33 cellular contexts compared by ENCODE assay signal in genomic region chr13:29532136-29532535, GRCh38.
DNase-seq lines count a peak whose midpoint lies in the region; ATAC-seq, FAIRE-seq and TF ChIP-seq lines count a peak whose summit lies in the region.
"Had no signal": no experiment of that assay in that cellular context is flagged by ENCODE, and none has a peak within 500 bp of the region (broad histone marks: within the 10 kb centered on the region; RNA-seq: fewer than 3 reads in every experiment).

No MANE protein-coding gene starts in this region.

- peaks cover 18% of the 10 kb centered on the region for H3K4me1 Mint-ChIP-seq in central memory CD8-positive, alpha-beta T cell
- peaks cover 23% of the 10 kb centered on the region for H3K4me1 Mint-ChIP-seq in nephron progenitor cell

- H3K4me3 ChIP-seq in HepG2 (replicated peaks in 1 of 3; ENCODE audit: insufficient read depth in 1 of 3, low read depth in 2 of 3, low read length in 3 of 3) (no peak overlapping the region), right lobe of liver (no peak overlapping the region)
- H3K4me3 ChIP-seq: BLaER1, esophagus squamous epithelium, gastroesophageal sphincter, K562, MG63, ovary, thoracic aorta had no signal

- 0 out of 2 replicates have a peak, but pooled peaks cover 3% of the 10 kb centered on the region for H4K20me1 ChIP-seq in HepG2 (ENCODE audit: insufficient read depth, low read length)

- CTCF ChIA-PET in HepG2 (lab: Yijun Ruan, JAX; ENCODE audit: low intra/inter-chr PET ratio, low total read pairs) = no interaction called here

- H3K27me3 ChIP-seq in HepG2 (ENCODE audit: control insufficient read depth in 1 of 2, insufficient read depth in 2 of 2, low read length in 2 of 2) (no peaks in the 10 kb centered on the region), right lobe of liver (no peaks in the 10 kb centered on the region)
- H3K27me3 ChIP-seq: BLaER1, esophagus squamous epithelium, gastroesophageal sphincter, MG63, ovary had no signal

- TF ChIP-seq CTCF in HepG2 (CRISPR knock-in tag; IDR thresholded peaks at IDR 0.05) (no peak), right lobe of liver (IDR thresholded peaks at IDR 0.05) (no peak), nephron progenitor cell (IDR thresholded peaks at IDR 0.05) (no peak)

- no peak overlapping the region for H3K4me2 ChIP-seq in HepG2 (ENCODE audit: low read depth, low read length)
- H3K4me2 ChIP-seq: BLaER1 had no signal

- H3K27me3 Mint-ChIP-seq in central memory CD8-positive, alpha-beta T cell = no peaks in the 10 kb centered on the region
- H3K27me3 Mint-ChIP-seq in nephron progenitor cell (ENCODE audit: low read depth, poor library complexity) = no peaks in the 10 kb centered on the region

- TF ChIP-seq RAD21 in HepG2 (CRISPR knock-in tag; IDR thresholded peaks at IDR 0.05) = no peak

- DNase-seq in HepG2 (ENCODE audit: low spot score) = no peak
- DNase-seq in right lobe of liver = no peak
- DNase-seq in central memory CD8-positive, alpha-beta T cell (ENCODE audit: low spot score in 2 of 2) = no peak
- DNase-seq in nephron progenitor cell = no peak
- DNase-seq in inferior parietal cortex (ENCODE audit: extremely low spot score) = no peak
- DNase-seq in NOMO-1 (lab: John Stamatoyannopoulos, UW; ENCODE audit: unreplicated experiment in 2 of 2) = no peak
- DNase-seq in T-helper 2 cell = no peak
- no peak for DNase-seq in stimulated activated CD4-positive, alpha-beta T cell treated with anti-CD3 and anti-CD28 coated beads, Interleukin-15, amount 100 ng/mL, for 24 hours
- DNase-seq: activated CD4-positive, alpha-beta T cell treated with anti-CD3 and anti-CD28 coated beads for 48 hours; activated gamma-delta T cell treated with Interleukin-2 at 50 U/mL for 16 hours; activated T-cell treated with anti-CD3 and anti-CD28 coated beads, Interleukin-2, amount 50 U/mL, for 1 hour; cortex of kidney; esophagus squamous epithelium; GDM1; HCEC 1CT; left ventricle myocardium superior; MG63; NCI-H1105 treated with DMSO at 0.1 percent for 48 hours; NCI-H2029; NCI-H2227 treated with DMSO at 0.1 percent for 48 hours; NCI-H526 treated with DMSO at 0.1 percent for 48 hours; ovary; retina; SHP77; stimulated activated CD4-positive, alpha-beta T cell treated with anti-CD3 and anti-CD28 coated beads, Interleukin-4, amount 100 ng/mL, for 24 hours; stimulated activated naive CD4-positive, alpha-beta T cell; T-helper 9 cell had no signal

- H2AFZ ChIP-seq in HepG2 (ENCODE audit: low read length) = no peak overlapping the region

- H3K9ac ChIP-seq in HepG2 (ENCODE audit: insufficient read depth, low read depth, low read length) = no peak overlapping the region
- H3K9ac ChIP-seq: BLaER1 had no signal

- in situ Hi-C loops in HepG2 (cut with HindIII; ENCODE audit: extremely low pct_ligation_motif_present, low pct_unique_long_range_greater_than_20kb) = no loop called here

- BruUV-seq in HepG2 (replicated peaks; lab: Mats Ljungman, UMichigan) = no TSS peak

- H3K4me1 ChIP-seq in HepG2 (ENCODE audit: insufficient read depth, low read length) (no peaks in the 10 kb centered on the region), right lobe of liver (no peaks in the 10 kb centered on the region)

- no peaks in the 10 kb centered on the region for H3K79me2 ChIP-seq in HepG2 (ENCODE audit: insufficient read depth, low read length)

- ATAC-seq in HepG2 = no peak
- no peak for ATAC-seq in right lobe of liver
- no peak for ATAC-seq in central memory CD8-positive, alpha-beta T cell (replicated peaks; ENCODE audit: extremely low read depth, poor library complexity, severe bottlenecking)
- ATAC-seq: gastroesophageal sphincter, K562, left ventricle myocardium superior had no signal

- H3K9me3 Mint-ChIP-seq in central memory CD8-positive, alpha-beta T cell = no peaks in the 10 kb centered on the region
- no peaks in the 10 kb centered on the region for H3K9me3 Mint-ChIP-seq in nephron progenitor cell

- peaks cover 13% of the 10 kb centered on the region for H3K36me3 Mint-ChIP-seq in central memory CD8-positive, alpha-beta T cell (ENCODE audit: insufficient read depth)
- peaks cover 29% of the 10 kb centered on the region for H3K36me3 Mint-ChIP-seq in nephron progenitor cell (ENCODE audit: low read depth)

- no peak overlapping the region for H3K4me3 Mint-ChIP-seq in central memory CD8-positive, alpha-beta T cell
- no peak overlapping the region for H3K4me3 Mint-ChIP-seq in nephron progenitor cell

- intact Hi-C loops in HepG2 (cut with micrococcal nuclease; ENCODE audit: unreplicated experiment) (no loop called here), right lobe of liver (cut with DNase I) (no loop called here)

- no peak overlapping the region for H3K27ac ChIP-seq in HepG2 (ENCODE audit: extremely low read length, insufficient read depth, low read length)
- H3K27ac ChIP-seq in right lobe of liver = no peak overlapping the region
- H3K27ac ChIP-seq: BLaER1, ovary, thoracic aorta, VCaP had no signal

- POLR2A ChIA-PET in HepG2 (lab: Yijun Ruan, JAX) = no interaction called here

- TF ChIP-seq POLR2A in HepG2 (IDR thresholded peaks at IDR 0.05; ENCODE audit: insufficient read depth in 1 of 2, low read depth in 2 of 2, low read length in 2 of 2) = no peak
- no peak for TF ChIP-seq POLR2A in right lobe of liver (IDR thresholded peaks at IDR 0.05)

- H3K9me3 ChIP-seq in HepG2 (ENCODE audit: low read length) (no peaks in the 10 kb centered on the region), right lobe of liver (no peaks in the 10 kb centered on the region)
- H3K9me3 ChIP-seq: BLaER1, esophagus squamous epithelium, gastroesophageal sphincter, MG63, ovary, thoracic aorta had no signal

- FAIRE-seq in HepG2 (lab: Jason Lieb, UNC) = no peak
- FAIRE-seq: islet of Langerhans, K562 had no signal

- peak overlapping the region; percentile 41 for H3K27ac Mint-ChIP-seq in central memory CD8-positive, alpha-beta T cell (ENCODE audit: low read depth)
- H3K27ac Mint-ChIP-seq in nephron progenitor cell = peak overlapping the region; percentile 7

- H3K36me3 ChIP-seq in HepG2 (replicated peaks in 1 of 2; ENCODE audit: control insufficient read depth in 1 of 2, insufficient read depth in 2 of 2, low read length in 2 of 2) (peaks cover 41 to 91% of the 10 kb centered on the region in 2 experiments), right lobe of liver (peaks cover 0 to 2% (median 0%) of the 10 kb centered on the region in 4 donors)
- H3K36me3 ChIP-seq: ovary had no signal

- 93% methylated on average over 5 of the region's 5 CpGs for WGBS in HepG2 (ENCODE audit: low lambda C conversion rate)
- WGBS in right lobe of liver (ENCODE audit: insufficient coverage, low coverage, low lambda C conversion rate, missing lambda C conversion rate) = 95% methylated on average over 5 of the region's 5 CpGs

- TF ChIP-seq EP300 in HepG2 (IDR thresholded peaks at IDR 0.05; ENCODE audit: low read depth in 2 of 2, low read length in 2 of 2) = no peak
- TF ChIP-seq EP300 in HepG2 (CRISPR knock-in tag; IDR thresholded peaks at IDR 0.05; ENCODE audit: borderline replicate concordance) = no peak

TF ChIP-seq in HepG2, 621 proteins besides CTCF, POLR2A, EP300 and RAD21:
- TF ChIP-seq RBM22 (optimal IDR thresholded peaks at IDR 0.05; ENCODE audit: low read length) (peak; percentile 86), ZNF674 (CRISPR knock-in tag; IDR thresholded peaks at IDR 0.05; ENCODE audit: low read depth) (no peak)
- TF ChIP-seq, protein P1, sequence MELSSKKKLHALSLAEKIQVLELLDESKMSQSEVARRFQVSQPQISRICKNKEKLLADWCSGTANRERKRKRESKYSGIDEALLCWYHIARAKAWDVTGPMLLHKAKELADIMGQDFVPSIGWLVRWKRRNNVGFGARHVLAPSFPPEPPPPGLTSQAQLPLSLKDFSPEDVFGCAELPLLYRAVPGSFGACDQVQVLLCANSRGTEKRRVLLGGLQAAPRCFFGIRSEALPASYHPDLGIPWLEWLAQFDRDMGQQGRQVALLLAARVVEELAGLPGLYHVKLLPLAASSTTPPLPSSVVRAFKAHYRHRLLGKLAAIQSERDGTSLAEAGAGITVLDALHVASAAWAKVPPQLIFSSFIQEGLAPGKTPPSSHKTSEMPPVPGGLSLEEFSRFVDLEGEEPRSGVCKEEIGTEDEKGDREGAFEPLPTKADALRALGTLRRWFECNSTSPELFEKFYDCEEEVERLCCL (CRISPR knock-in tag; IDR thresholded peaks at IDR 0.05; ENCODE audit: borderline replicate concordance) = no peak
TF ChIP-seq in HepG2: peak in this region for 1.
